ENCODE assay signal across 8 cellular contexts in genomic region chr12:55817352-55818139, GRCh38. TPM values are rescaled to one million over a fixed set of nuclear protein-coding genes. Genes with fewer than 3 reads are reported as not detected.
DNase-seq lines count a peak whose midpoint lies in the region; TF ChIP-seq lines count a peak whose summit lies in the region.

TSS of gene ORMDL2 (plus strand) at chr12:55818041. CDS start at chr12:55819000, 959 bp downstream.
A gene with protein sequence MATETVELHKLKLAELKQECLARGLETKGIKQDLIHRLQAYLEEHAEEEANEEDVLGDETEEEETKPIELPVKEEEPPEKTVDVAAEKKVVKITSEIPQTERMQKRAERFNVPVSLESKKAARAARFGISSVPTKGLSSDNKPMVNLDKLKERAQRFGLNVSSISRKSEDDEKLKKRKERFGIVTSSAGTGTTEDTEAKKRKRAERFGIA (minus strand): TSS chr12:55817724. CDS start chr12:55817701, 23 bp downstream.

- H3K9ac ChIP-seq in subcutaneous abdominal adipose tissue (ENCODE audit: low read length in 5 of 5): peak within 1 kb of the TSS; percentile 84 to 98 (median 88)

- H3K4me3 ChIP-seq in HFF-Myc (replicated peaks; ENCODE audit: low read depth, low read length) (peak within 1 kb of the TSS; percentile 84), SJSA1 (peak within 1 kb of the TSS; percentile 59), neuron (ENCODE audit: low read length) (peak within 1 kb of the TSS; percentile 74), subcutaneous abdominal adipose tissue (ENCODE audit: low read depth in 1 of 5, low read length in 5 of 5) (peak within 1 kb of the TSS; percentile 80 to 99 (median 93))

- peaks cover 80% of the 10 kb centered on the region for H3K36me3 ChIP-seq in SJSA1
- H3K36me3 ChIP-seq in neuron (ENCODE audit: insufficient read depth, low read length): peaks cover 53% of the 10 kb centered on the region
- peaks cover 19 to 55% (median 34%) of the 10 kb centered on the region in 5 donors for H3K36me3 ChIP-seq in subcutaneous abdominal adipose tissue (ENCODE audit: control insufficient read depth in 5 of 5, insufficient read depth in 5 of 5, low read length in 5 of 5)

- peak; percentile 98 for DNase-seq in GM04503 (ENCODE audit: low read depth)
- peak; percentile 100 for DNase-seq in HFF-Myc (ENCODE audit: extremely low read depth, low read depth)
- peak; percentile 100 for DNase-seq in MV-4-11 (lab: John Stamatoyannopoulos, UW)
- peak; percentile 98 to 99 for DNase-seq in SJSA1 (ENCODE audit: low read depth in 1 of 2, low spot score in 2 of 2)
- DNase-seq in activated naive CD4-positive, alpha-beta T cell (lab: John Stamatoyannopoulos, UW): peak; percentile 79 to 92 (median 84)
- peak; percentile 100 for DNase-seq in foreskin melanocyte

- H3K4me1 ChIP-seq in SJSA1 (replicated peaks): peaks cover 15% of the 10 kb centered on the region
- peaks cover 21% of the 10 kb centered on the region for H3K4me1 ChIP-seq in neuron (ENCODE audit: insufficient read depth, low read length)
- H3K4me1 ChIP-seq in subcutaneous abdominal adipose tissue (ENCODE audit: control insufficient read depth in 5 of 5, insufficient read depth in 5 of 5, low read length in 5 of 5): peaks cover 9 to 32% (median 30%) of the 10 kb centered on the region in 5 donors

- H3K27me3 ChIP-seq in SJSA1 (replicated peaks) (no peaks in the 10 kb centered on the region), neuron (ENCODE audit: insufficient read depth, low read length) (no peaks in the 10 kb centered on the region), subcutaneous abdominal adipose tissue (ENCODE audit: control insufficient read depth in 5 of 5, insufficient read depth in 4 of 5, low read length in 5 of 5) (peaks cover 0 to 3% (median 0%) of the 10 kb centered on the region in 5 donors)

- H2AFZ ChIP-seq in neuron (ENCODE audit: low read depth, low read length): peak within 1 kb of the TSS; percentile 17

- H3K27ac ChIP-seq in SJSA1: peak within 1 kb of the TSS; percentile 52
- H3K27ac ChIP-seq in subcutaneous abdominal adipose tissue (ENCODE audit: low read depth, low read length): peak within 1 kb of the TSS; percentile 84

- no peak for TF ChIP-seq CTCF in HFF-Myc (IDR thresholded peaks at IDR 0.05; ENCODE audit: low read depth, low read length, missing control alignments)

- H3K9me3 ChIP-seq in SJSA1 (replicated peaks) (no peaks in the 10 kb centered on the region), neuron (ENCODE audit: low read length) (no peaks in the 10 kb centered on the region), subcutaneous abdominal adipose tissue (ENCODE audit: control insufficient read depth in 5 of 5, low read length in 5 of 5) (no peaks in the 10 kb centered on the region)

RNA-seq across cellular contexts. Expression of gene ORMDL2, which starts in this region (rescaled TPM):
- 15.4 and 15.7 TPM in 2 replicates for total RNA-seq in SJSA1 (2014; rRNA removed; shearing (Covaris generic))

RNA-seq across cellular contexts. Expression of the second gene that starts in this region (rescaled TPM):
- total RNA-seq in SJSA1 (2014; rRNA removed; shearing (Covaris generic)): 124 and 208 TPM in 2 replicates

Comparison
In these comparisons a context has a peak if more than half of its experiments do, and no peak if none do; other contexts are left out.
1. Peak in every context shown above with its lines: DNase-seq, H3K4me3 ChIP-seq and H3K27ac ChIP-seq.